ENCODE assay signal across 8 cellular contexts in the genomic region with DNA sequence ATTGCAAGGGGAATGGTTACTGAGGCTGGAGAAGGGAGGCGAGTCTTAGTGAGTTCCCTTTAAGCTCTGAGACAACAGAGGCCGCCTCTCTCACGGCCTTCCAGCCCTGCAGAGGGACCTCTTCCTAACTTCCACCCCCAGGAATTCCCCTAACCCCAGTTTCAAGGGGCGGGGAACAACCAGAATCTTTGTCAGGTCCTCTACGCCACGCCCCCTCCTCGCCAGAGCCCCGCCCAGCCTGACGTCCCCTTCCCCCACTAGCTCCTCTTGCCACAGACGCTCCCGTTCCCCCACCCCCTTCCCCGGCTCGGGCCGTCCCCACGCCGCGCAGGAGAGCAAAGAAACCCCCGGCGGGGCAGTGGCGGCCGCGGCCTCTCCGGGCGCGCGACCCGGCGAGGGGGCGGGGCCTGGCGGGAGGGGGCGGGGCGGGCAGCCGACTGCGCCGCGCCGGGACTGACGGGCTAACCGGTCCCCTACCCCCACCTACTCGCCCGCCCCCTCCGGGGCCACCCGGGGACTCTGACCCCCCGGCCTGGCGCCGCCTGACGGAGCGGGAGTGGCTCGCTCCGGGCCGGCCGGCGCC. TPM values are rescaled to one million over a fixed set of nuclear protein-coding genes. Genes with fewer than 3 reads are reported as not detected.
DNase-seq lines count a peak whose midpoint lies in the region; ATAC-seq, FAIRE-seq and TF ChIP-seq lines count a peak whose summit lies in the region.

No MANE protein-coding gene starts in this region.

- POLR2A ChIA-PET in WTC11 (lab: Charles Lee): interaction anchor here (1.7 kb wide), 1 partner anchor 16 kb away, joined by 4 read pairs; no protein-coding TSS in a partner anchor

- H3K27ac ChIP-seq in smooth muscle cell (ENCODE audit: low read depth): peak overlapping the region; percentile 78

- H3K9ac ChIP-seq in smooth muscle cell (ENCODE audit: low read depth): peak overlapping the region; percentile 45

- H2AFZ ChIP-seq in smooth muscle cell (ENCODE audit: low read depth): peak overlapping the region; percentile 69

- no peaks in the 10 kb centered on the region for H3K27me3 ChIP-seq in bronchial epithelial cell (ENCODE audit: control insufficient read depth, insufficient read depth, low read length)
- H3K27me3 ChIP-seq in smooth muscle cell (ENCODE audit: low read depth): no peaks in the 10 kb centered on the region

- H3K9me3 Mint-ChIP-seq in WTC11: no peaks in the 10 kb centered on the region
- H3K9me3 Mint-ChIP-seq in immature natural killer cell: no peaks in the 10 kb centered on the region

- peaks cover 32% of the 10 kb centered on the region for H3K79me2 ChIP-seq in smooth muscle cell (ENCODE audit: low read depth)

- H3K36me3 ChIP-seq in bronchial epithelial cell (ENCODE audit: control insufficient read depth, insufficient read depth, low read length) (no peaks in the 10 kb centered on the region), smooth muscle cell (ENCODE audit: low read depth) (no peaks in the 10 kb centered on the region)

- peaks cover 9% of the 10 kb centered on the region for H4K20me1 ChIP-seq in smooth muscle cell (ENCODE audit: low read depth)

- H3K27ac Mint-ChIP-seq in WTC11: peak overlapping the region; percentile 91
- peak overlapping the region; percentile 66 to 97 (median 94) for H3K27ac Mint-ChIP-seq in immature natural killer cell

- H3K4me1 ChIP-seq in smooth muscle cell (ENCODE audit: low read depth): peaks cover 15% of the 10 kb centered on the region

- H3K4me3 ChIP-seq in bronchial epithelial cell (ENCODE audit: low read depth, low read length) (peak overlapping the region; percentile 60), smooth muscle cell (peak overlapping the region; percentile 68)

- H3K4me3 Mint-ChIP-seq in WTC11 (peak overlapping the region; percentile 77), immature natural killer cell (peak overlapping the region; percentile 90 to 97 (median 92))

- CTCF ChIA-PET in WTC11 (lab: Charles Lee): interaction anchor here (0.7 to 1.6 kb wide), 7 partner anchors 8 to 286 kb away, joined by 3 to 6 read pairs (median 3); a partner anchor contains a TSS

- H3K36me3 Mint-ChIP-seq in WTC11 (no peaks in the 10 kb centered on the region), immature natural killer cell (no peaks in the 10 kb centered on the region)

- H3K4me1 Mint-ChIP-seq in WTC11 (peaks cover 23% of the 10 kb centered on the region), immature natural killer cell (peaks cover 47 to 48% of the 10 kb centered on the region in 2 donors)

- H3K27me3 Mint-ChIP-seq in WTC11 (ENCODE audit: low read depth) (no peaks in the 10 kb centered on the region), immature natural killer cell (ENCODE audit: low read depth in 3 of 3) (peaks cover 5 to 20% (median 9%) of the 10 kb centered on the region in 3 donors)

- DNase-seq in NCI-H2081 (lab: John Stamatoyannopoulos, UW): peak; percentile 63 to 66
- no peak for DNase-seq in NCI-H2081 treated with DMSO at 0.1 percent for 48 hours (lab: John Stamatoyannopoulos, UW)
- DNase-seq in NCI-H2227 (lab: John Stamatoyannopoulos, UW; ENCODE audit: unreplicated experiment): peak; percentile 78
- DNase-seq in WTC11 (ENCODE audit: low spot score): peak; percentile 93
- DNase-seq in bronchial epithelial cell (ENCODE audit: low read depth): peak; percentile 89
- peak; percentile 90 to 92 (median 91) for DNase-seq in immature natural killer cell
- peak; percentile 93 for DNase-seq in smooth muscle cell (lab: John Stamatoyannopoulos, UW; ENCODE audit: unreplicated experiment)

- H3K9me3 ChIP-seq in smooth muscle cell (replicated peaks; ENCODE audit: low read depth): no peaks in the 10 kb centered on the region

- FAIRE-seq in bronchial epithelial cell (lab: Jason Lieb, UNC): no peak

- peaks cover 8% of the 10 kb centered on the region for H3F3A ChIP-seq in smooth muscle cell (ENCODE audit: low read depth)

- TF ChIP-seq CTCF in WTC11 (IDR thresholded peaks at IDR 0.05): no peak
- TF ChIP-seq CTCF in bronchial epithelial cell (IDR thresholded peaks at IDR 0.05; ENCODE audit: insufficient read depth, low read length, severe bottlenecking): peak; percentile 22
- no peak for TF ChIP-seq CTCF in smooth muscle cell (IDR thresholded peaks at IDR 0.05; ENCODE audit: borderline replicate concordance, insufficient read depth, poor library complexity, severe bottlenecking)

- H3K4me2 ChIP-seq in smooth muscle cell: peak overlapping the region; percentile 87

- 0% methylated on average over 3 of the region's 53 CpGs for WGBS in smooth muscle cell (ENCODE audit: low lambda C conversion rate)

- peak; percentile 72 for ATAC-seq in HG02981 (IDR thresholded peaks at IDR 0.05; ENCODE audit: unreplicated experiment)
- peak; percentile 93 for ATAC-seq in WTC11

TF ChIP-seq in WTC11, 78 proteins besides CTCF, POLR2A, EP300 and RAD21:
- TF ChIP-seq, protein P1, sequence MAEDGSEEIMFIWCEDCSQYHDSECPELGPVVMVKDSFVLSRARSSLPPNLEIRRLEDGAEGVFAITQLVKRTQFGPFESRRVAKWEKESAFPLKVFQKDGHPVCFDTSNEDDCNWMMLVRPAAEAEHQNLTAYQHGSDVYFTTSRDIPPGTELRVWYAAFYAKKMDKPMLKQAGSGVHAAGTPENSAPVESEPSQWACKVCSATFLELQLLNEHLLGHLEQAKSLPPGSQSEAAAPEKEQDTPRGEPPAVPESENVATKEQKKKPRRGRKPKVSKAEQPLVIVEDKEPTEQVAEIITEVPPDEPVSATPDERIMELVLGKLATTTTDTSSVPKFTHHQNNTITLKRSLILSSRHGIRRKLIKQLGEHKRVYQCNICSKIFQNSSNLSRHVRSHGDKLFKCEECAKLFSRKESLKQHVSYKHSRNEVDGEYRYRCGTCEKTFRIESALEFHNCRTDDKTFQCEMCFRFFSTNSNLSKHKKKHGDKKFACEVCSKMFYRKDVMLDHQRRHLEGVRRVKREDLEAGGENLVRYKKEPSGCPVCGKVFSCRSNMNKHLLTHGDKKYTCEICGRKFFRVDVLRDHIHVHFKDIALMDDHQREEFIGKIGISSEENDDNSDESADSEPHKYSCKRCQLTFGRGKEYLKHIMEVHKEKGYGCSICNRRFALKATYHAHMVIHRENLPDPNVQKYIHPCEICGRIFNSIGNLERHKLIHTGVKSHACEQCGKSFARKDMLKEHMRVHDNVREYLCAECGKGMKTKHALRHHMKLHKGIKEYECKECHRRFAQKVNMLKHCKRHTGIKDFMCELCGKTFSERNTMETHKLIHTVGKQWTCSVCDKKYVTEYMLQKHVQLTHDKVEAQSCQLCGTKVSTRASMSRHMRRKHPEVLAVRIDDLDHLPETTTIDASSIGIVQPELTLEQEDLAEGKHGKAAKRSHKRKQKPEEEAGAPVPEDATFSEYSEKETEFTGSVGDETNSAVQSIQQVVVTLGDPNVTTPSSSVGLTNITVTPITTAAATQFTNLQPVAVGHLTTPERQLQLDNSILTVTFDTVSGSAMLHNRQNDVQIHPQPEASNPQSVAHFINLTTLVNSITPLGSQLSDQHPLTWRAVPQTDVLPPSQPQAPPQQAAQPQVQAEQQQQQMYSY (CRISPR knock-in tag; IDR thresholded peaks at IDR 0.05): peak; percentile 79
- TF ChIP-seq, protein P2, sequence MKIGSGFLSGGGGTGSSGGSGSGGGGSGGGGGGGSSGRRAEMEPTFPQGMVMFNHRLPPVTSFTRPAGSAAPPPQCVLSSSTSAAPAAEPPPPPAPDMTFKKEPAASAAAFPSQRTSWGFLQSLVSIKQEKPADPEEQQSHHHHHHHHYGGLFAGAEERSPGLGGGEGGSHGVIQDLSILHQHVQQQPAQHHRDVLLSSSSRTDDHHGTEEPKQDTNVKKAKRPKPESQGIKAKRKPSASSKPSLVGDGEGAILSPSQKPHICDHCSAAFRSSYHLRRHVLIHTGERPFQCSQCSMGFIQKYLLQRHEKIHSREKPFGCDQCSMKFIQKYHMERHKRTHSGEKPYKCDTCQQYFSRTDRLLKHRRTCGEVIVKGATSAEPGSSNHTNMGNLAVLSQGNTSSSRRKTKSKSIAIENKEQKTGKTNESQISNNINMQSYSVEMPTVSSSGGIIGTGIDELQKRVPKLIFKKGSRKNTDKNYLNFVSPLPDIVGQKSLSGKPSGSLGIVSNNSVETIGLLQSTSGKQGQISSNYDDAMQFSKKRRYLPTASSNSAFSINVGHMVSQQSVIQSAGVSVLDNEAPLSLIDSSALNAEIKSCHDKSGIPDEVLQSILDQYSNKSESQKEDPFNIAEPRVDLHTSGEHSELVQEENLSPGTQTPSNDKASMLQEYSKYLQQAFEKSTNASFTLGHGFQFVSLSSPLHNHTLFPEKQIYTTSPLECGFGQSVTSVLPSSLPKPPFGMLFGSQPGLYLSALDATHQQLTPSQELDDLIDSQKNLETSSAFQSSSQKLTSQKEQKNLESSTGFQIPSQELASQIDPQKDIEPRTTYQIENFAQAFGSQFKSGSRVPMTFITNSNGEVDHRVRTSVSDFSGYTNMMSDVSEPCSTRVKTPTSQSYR (CRISPR knock-in tag; IDR thresholded peaks at IDR 0.05): 0 out of 2 replicates have a peak, but pooled peaks have one; percentile 22
- TF ChIP-seq SP1 (CRISPR knock-in tag; conservative IDR thresholded peaks at IDR 0.05): peak; percentile 58
- no peak for TF ChIP-seq TP53 (CRISPR knock-in tag; IDR thresholded peaks at IDR 0.05)
- peak; percentile 75 for TF ChIP-seq ZNF423 (CRISPR knock-in tag; IDR thresholded peaks at IDR 0.05)
- no peak for TF ChIP-seq SMAD3 (CRISPR knock-in tag; IDR thresholded peaks at IDR 0.05; ENCODE audit: borderline replicate concordance)

RNA-seq across cellular contexts. Expression of a gene that starts 12.2 kb away (rescaled TPM):
- total RNA-seq in WTC11 (2021) (0.24 TPM in 1 of 3 replicates, not detected in the others), bronchial epithelial cell (2.0 and 3.4 TPM in 2 replicates), smooth muscle cell (0.04 TPM in 1 of 2 replicates, not detected in the other)
- polyA plus RNA-seq in immature natural killer cell (10 to 100 TPM; 16.3 to 31.9 (median 26.4) TPM), smooth muscle cell (0.71 TPM in 1 of 2 replicates, not detected in the other)

RNA-seq across cellular contexts. Expression of a gene that starts 17.6 kb away (rescaled TPM):
- 18.9 to 21.9 TPM (median 21.1 TPM) in 3 replicates for total RNA-seq in WTC11 (2021)
- total RNA-seq in bronchial epithelial cell: 84.6 and 121 TPM in 2 replicates
- polyA plus RNA-seq in immature natural killer cell: 1 to 10 TPM; 5.5 to 8.9 (median 8.9) TPM
- 34.7 and 56.2 TPM in 2 replicates for total RNA-seq in smooth muscle cell
- polyA plus RNA-seq in smooth muscle cell: 28.4 and 31.9 TPM in 2 replicates
